ENCODE assay signal across 8 cellular contexts in genomic region chr3:181700168-181701087, GRCh38.
DNase-seq lines count a peak whose midpoint lies in the region; ATAC-seq and TF ChIP-seq lines count a peak whose summit lies in the region.

No MANE protein-coding gene starts in this region.

- DNase-seq in GM03348 (ENCODE audit: low spot score) (peak; percentile 82), HuH-7.5 (ENCODE audit: low spot score) (peak; percentile 63), NOMO-1 treated with DMSO at 0.1 percent for 48 hours (lab: John Stamatoyannopoulos, UW; ENCODE audit: unreplicated experiment) (peak; percentile 74), amniotic stem cell (lab: John Stamatoyannopoulos, UW) (peak; percentile 12), hepatic stellate cell (ENCODE audit: low spot score) (peak; percentile 61), retina (peak; percentile 90)

- peak; percentile 66 for ATAC-seq in GM21825 (IDR thresholded peaks at IDR 0.05; ENCODE audit: unreplicated experiment)
- ATAC-seq in GM18505 (IDR thresholded peaks at IDR 0.05; ENCODE audit: unreplicated experiment), result no peak

- no peak for TF ChIP-seq POLR2A in GM18505 (IDR thresholded peaks at IDR 0.05; ENCODE audit: borderline replicate concordance, extremely low read depth, insufficient read depth, insufficient read length)

Comparison
In these comparisons a context has a peak if more than half of its experiments do, and no peak if none do; other contexts are left out.
1. DNase-seq: peak in every context shown above with its lines; median percentile 90 in retina; 82 in GM03348; 74 in NOMO-1 treated with DMSO at 0.1 percent for 48 hours; 63 in HuH-7.5; 61 in hepatic stellate cell; 12 in amniotic stem cell.